ENCODE assay signal across 8 cellular contexts in genomic region chr4:55866290-55866907, GRCh38. TPM values are rescaled to one million over a fixed set of nuclear protein-coding genes. Genes with fewer than 3 reads are reported as not detected.
DNase-seq lines count a peak whose midpoint lies in the region; ATAC-seq, FAIRE-seq and TF ChIP-seq lines count a peak whose summit lies in the region.

No MANE protein-coding gene starts in this region.

- H2AFZ ChIP-seq in KMS-11 (ENCODE audit: low read depth) (no peak overlapping the region), astrocyte (ENCODE audit: low read depth, low read length) (no peak overlapping the region)

- FAIRE-seq in astrocyte (lab: Jason Lieb, UNC) (peak; percentile 87), kidney (lab: Jason Lieb, UNC) (peak; percentile 69)

- peak; percentile 85 for ATAC-seq in GM21717 (IDR thresholded peaks at IDR 0.05; ENCODE audit: unreplicated experiment)

- H3K9me3 ChIP-seq in astrocyte (ENCODE audit: insufficient read depth, low read depth, low read length) (no peaks in the 10 kb centered on the region), kidney (ENCODE audit: control insufficient read depth in 1 of 2, low read length in 2 of 2) (no peaks in the 10 kb centered on the region), vagina (no peaks in the 10 kb centered on the region), BE2C (no peaks in the 10 kb centered on the region), HAP-1 (no peaks in the 10 kb centered on the region)

- H3K4me2 ChIP-seq in KMS-11 (no peak overlapping the region), astrocyte (ENCODE audit: low read length) (peak overlapping the region; percentile 73)

- intact Hi-C loops in kidney (cut with DNase I) (no loop called here), vagina (cut with DNase I) (no loop called here)

- peak overlapping the region; percentile 0; the same call in 1 of the 2 replicates for H3K27ac ChIP-seq in KMS-11
- H3K27ac ChIP-seq in astrocyte (ENCODE audit: low read depth, low read length): peak overlapping the region; percentile 88
- peak overlapping the region in 1 of 2 donors; percentile 3 for H3K27ac ChIP-seq in kidney (ENCODE audit: low read depth in 2 of 2, low read length in 2 of 2)
- peak overlapping the region; percentile 75 for H3K27ac ChIP-seq in vagina

- no peaks in the 10 kb centered on the region for H3K9me3 Mint-ChIP-seq in astrocyte (ENCODE audit: unreplicated experiment)

- H3K36me3 ChIP-seq in KMS-11 (ENCODE audit: insufficient read depth): no peaks in the 10 kb centered on the region; the same call in 1 of the 2 replicates
- H3K36me3 ChIP-seq in astrocyte (ENCODE audit: insufficient read depth, low read length): peaks cover 34% of the 10 kb centered on the region
- H3K36me3 ChIP-seq in kidney (ENCODE audit: control insufficient read depth in 1 of 2, insufficient read depth in 2 of 2, low read length in 2 of 2): peaks cover 23 to 26% of the 10 kb centered on the region in 2 donors
- peaks cover 0 to 39% of the 10 kb centered on the region in 2 donors for H3K36me3 ChIP-seq in vagina
- H3K36me3 ChIP-seq in BE2C: peaks cover 4% of the 10 kb centered on the region
- peaks cover 13% of the 10 kb centered on the region for H3K36me3 ChIP-seq in HAP-1 (replicated peaks)

- no peaks in the 10 kb centered on the region for H4K20me1 ChIP-seq in KMS-11 (ENCODE audit: insufficient read depth)
- H4K20me1 ChIP-seq in astrocyte (ENCODE audit: insufficient read depth, low read length): no peaks in the 10 kb centered on the region

- H3K27me3 Mint-ChIP-seq in astrocyte (ENCODE audit: low read depth, unreplicated experiment): no peaks in the 10 kb centered on the region

- H3K4me1 ChIP-seq in KMS-11 (ENCODE audit: low read depth, poor library complexity, severe bottlenecking) (peaks cover 29% of the 10 kb centered on the region), astrocyte (ENCODE audit: insufficient read depth, low read length) (peaks cover 23% of the 10 kb centered on the region), kidney (ENCODE audit: control insufficient read depth in 1 of 2, insufficient read depth in 1 of 2, low read depth in 1 of 2, low read length in 2 of 2) (no peaks in the 10 kb centered on the region), vagina (peaks cover 23% of the 10 kb centered on the region), BE2C (no peaks in the 10 kb centered on the region), HAP-1 (peaks cover 14% of the 10 kb centered on the region)

- H3K79me2 ChIP-seq in KMS-11 (ENCODE audit: insufficient read depth, low read depth): 0 out of 2 replicates have a peak, but pooled peaks cover 4% of the 10 kb centered on the region
- H3K79me2 ChIP-seq in astrocyte (ENCODE audit: insufficient read depth, low read length): no peaks in the 10 kb centered on the region

- DNase-seq in G401 (ENCODE audit: low spot score) (peak; percentile 2), astrocyte (ENCODE audit: low read depth) (peak; percentile 96), kidney (no peak), vagina (ENCODE audit: extremely low spot score in 2 of 2) (no peak), BE2C (no peak), HAP-1 (ENCODE audit: low spot score in 2 of 2) (no peak)

- in situ Hi-C loops in G401 (cut with HindIII; ENCODE audit: low sequenced_read_pairs): no loop called here
- in situ Hi-C loops in HAP-1 (cut with MboI; ENCODE audit: low sequenced_read_pairs): no loop called here

- H3K4me1 Mint-ChIP-seq in astrocyte (ENCODE audit: low read depth, unreplicated experiment): peaks cover 21% of the 10 kb centered on the region

- no peak overlapping the region for H3K4me3 ChIP-seq in KMS-11 (IDR thresholded peaks at IDR 0.05; ENCODE audit: insufficient read depth, low read depth, low read length)
- peak overlapping the region; percentile 13 for H3K4me3 ChIP-seq in astrocyte (ENCODE audit: insufficient read depth, low read depth, low read length)
- H3K4me3 ChIP-seq in kidney (ENCODE audit: low read length in 2 of 2): no peak overlapping the region
- H3K4me3 ChIP-seq in vagina: no peak overlapping the region
- H3K4me3 ChIP-seq in BE2C (ENCODE audit: low read depth, low read length): no peak overlapping the region
- H3K4me3 ChIP-seq in HAP-1: no peak overlapping the region

- H3K4me3 Mint-ChIP-seq in astrocyte (ENCODE audit: unreplicated experiment): no peak overlapping the region

- TF ChIP-seq CTCF in KMS-11 (conservative IDR thresholded peaks at IDR 0.05; ENCODE audit: low read depth, low read length): no peak
- TF ChIP-seq CTCF in astrocyte (IDR thresholded peaks at IDR 0.05; ENCODE audit: insufficient read depth, low read depth, low read length): no peak
- no peak for TF ChIP-seq CTCF in kidney (IDR thresholded peaks at IDR 0.05; ENCODE audit: borderline replicate concordance, extremely low read depth, insufficient read depth)
- TF ChIP-seq CTCF in vagina (IDR thresholded peaks at IDR 0.05): no peak
- TF ChIP-seq CTCF in BE2C (IDR thresholded peaks at IDR 0.05; ENCODE audit: low read depth, low read length): no peak

- no peaks in the 10 kb centered on the region for H3K27me3 ChIP-seq in KMS-11 (ENCODE audit: insufficient read depth, low read depth)
- H3K27me3 ChIP-seq in astrocyte (ENCODE audit: insufficient read depth, low read length): no peaks in the 10 kb centered on the region
- H3K27me3 ChIP-seq in vagina: no peaks in the 10 kb centered on the region
- H3K27me3 ChIP-seq in BE2C: no peaks in the 10 kb centered on the region
- H3K27me3 ChIP-seq in HAP-1 (ENCODE audit: low read depth): no peaks in the 10 kb centered on the region

- no peak for TF ChIP-seq POLR2A in vagina (IDR thresholded peaks at IDR 0.05)

- H3K36me3 Mint-ChIP-seq in astrocyte (ENCODE audit: low read depth, unreplicated experiment): no peaks in the 10 kb centered on the region

- H3K9ac ChIP-seq in KMS-11 (no peak overlapping the region), astrocyte (ENCODE audit: low read length) (peak overlapping the region; percentile 60), kidney (ENCODE audit: low read length in 2 of 2) (no peak overlapping the region)

- H3K27ac Mint-ChIP-seq in astrocyte (ENCODE audit: unreplicated experiment): peak overlapping the region; percentile 95

RNA-seq across cellular contexts. Expression of gene EXOC1, which starts 13.0 kb away (rescaled TPM):
- total RNA-seq in G401 (2014; rRNA removed; shearing (Covaris generic)): 29.7 and 43.6 TPM in 2 replicates
- total RNA-seq in astrocyte (29.9 and 33.3 TPM in 2 replicates), kidney (41.7 TPM), vagina (31.9 TPM)
- polyA plus RNA-seq in kidney (ENCODE audit: insufficient read depth, low read depth, low replicate concordance): 17.5 TPM
- 12.8 TPM for polyA plus RNA-seq in BE2C (2012; ENCODE audit: insufficient read depth, insufficient read length, low read depth)

RNA-seq across cellular contexts. Expression of gene EXOC1L, which starts 46.8 kb away (rescaled TPM):
- not detected in 2 replicates for total RNA-seq in G401 (2014; rRNA removed; shearing (Covaris generic))
- total RNA-seq in astrocyte (not detected in 2 replicates), kidney (not detected), vagina (not detected)
- polyA plus RNA-seq in kidney (ENCODE audit: insufficient read depth, low read depth, low replicate concordance): not detected
- polyA plus RNA-seq in BE2C (2012; ENCODE audit: insufficient read depth, insufficient read length, low read depth): not detected

Comparison
In these comparisons a context has a peak if more than half of its experiments do, and no peak if none do; other contexts are left out.
1. DNase-seq: peak in G401 (single experiment) and astrocyte (single experiment); none in kidney (single experiment), vagina (0 of 2), BE2C (single experiment) and HAP-1 (0 of 2).